ENCODE assay signal across 2 cellular contexts in the genomic region with DNA sequence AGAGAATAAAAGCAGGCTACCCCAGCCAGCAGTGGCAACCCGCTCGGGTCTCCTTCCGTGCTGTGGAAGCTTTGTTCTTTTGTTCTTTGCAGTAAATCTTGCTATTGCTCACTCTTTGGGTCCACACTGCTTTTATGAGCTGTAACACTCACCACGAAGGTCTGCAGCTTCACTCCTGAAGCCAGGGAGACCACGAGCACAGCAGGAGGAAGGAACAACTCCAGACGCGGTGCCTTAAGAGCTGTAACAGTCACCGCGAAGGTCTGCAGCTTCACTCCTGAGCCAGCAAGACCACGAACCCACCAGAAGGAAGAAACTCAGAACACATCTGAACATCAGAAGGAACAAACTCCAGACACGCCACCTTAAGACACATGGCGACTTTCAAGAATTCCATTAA.
TF ChIP-seq lines count a peak whose summit lies in the region.

No MANE protein-coding gene starts in this region.

TF ChIP-seq in K562, 482 proteins besides CTCF, POLR2A, EP300 and RAD21:
- 0 out of 2 replicates have a peak, but pooled peaks have one; percentile 24 for TF ChIP-seq POLR2G (IDR thresholded peaks at IDR 0.05; ENCODE audit: low read depth, low read length)
- TF ChIP-seq, protein P1, sequence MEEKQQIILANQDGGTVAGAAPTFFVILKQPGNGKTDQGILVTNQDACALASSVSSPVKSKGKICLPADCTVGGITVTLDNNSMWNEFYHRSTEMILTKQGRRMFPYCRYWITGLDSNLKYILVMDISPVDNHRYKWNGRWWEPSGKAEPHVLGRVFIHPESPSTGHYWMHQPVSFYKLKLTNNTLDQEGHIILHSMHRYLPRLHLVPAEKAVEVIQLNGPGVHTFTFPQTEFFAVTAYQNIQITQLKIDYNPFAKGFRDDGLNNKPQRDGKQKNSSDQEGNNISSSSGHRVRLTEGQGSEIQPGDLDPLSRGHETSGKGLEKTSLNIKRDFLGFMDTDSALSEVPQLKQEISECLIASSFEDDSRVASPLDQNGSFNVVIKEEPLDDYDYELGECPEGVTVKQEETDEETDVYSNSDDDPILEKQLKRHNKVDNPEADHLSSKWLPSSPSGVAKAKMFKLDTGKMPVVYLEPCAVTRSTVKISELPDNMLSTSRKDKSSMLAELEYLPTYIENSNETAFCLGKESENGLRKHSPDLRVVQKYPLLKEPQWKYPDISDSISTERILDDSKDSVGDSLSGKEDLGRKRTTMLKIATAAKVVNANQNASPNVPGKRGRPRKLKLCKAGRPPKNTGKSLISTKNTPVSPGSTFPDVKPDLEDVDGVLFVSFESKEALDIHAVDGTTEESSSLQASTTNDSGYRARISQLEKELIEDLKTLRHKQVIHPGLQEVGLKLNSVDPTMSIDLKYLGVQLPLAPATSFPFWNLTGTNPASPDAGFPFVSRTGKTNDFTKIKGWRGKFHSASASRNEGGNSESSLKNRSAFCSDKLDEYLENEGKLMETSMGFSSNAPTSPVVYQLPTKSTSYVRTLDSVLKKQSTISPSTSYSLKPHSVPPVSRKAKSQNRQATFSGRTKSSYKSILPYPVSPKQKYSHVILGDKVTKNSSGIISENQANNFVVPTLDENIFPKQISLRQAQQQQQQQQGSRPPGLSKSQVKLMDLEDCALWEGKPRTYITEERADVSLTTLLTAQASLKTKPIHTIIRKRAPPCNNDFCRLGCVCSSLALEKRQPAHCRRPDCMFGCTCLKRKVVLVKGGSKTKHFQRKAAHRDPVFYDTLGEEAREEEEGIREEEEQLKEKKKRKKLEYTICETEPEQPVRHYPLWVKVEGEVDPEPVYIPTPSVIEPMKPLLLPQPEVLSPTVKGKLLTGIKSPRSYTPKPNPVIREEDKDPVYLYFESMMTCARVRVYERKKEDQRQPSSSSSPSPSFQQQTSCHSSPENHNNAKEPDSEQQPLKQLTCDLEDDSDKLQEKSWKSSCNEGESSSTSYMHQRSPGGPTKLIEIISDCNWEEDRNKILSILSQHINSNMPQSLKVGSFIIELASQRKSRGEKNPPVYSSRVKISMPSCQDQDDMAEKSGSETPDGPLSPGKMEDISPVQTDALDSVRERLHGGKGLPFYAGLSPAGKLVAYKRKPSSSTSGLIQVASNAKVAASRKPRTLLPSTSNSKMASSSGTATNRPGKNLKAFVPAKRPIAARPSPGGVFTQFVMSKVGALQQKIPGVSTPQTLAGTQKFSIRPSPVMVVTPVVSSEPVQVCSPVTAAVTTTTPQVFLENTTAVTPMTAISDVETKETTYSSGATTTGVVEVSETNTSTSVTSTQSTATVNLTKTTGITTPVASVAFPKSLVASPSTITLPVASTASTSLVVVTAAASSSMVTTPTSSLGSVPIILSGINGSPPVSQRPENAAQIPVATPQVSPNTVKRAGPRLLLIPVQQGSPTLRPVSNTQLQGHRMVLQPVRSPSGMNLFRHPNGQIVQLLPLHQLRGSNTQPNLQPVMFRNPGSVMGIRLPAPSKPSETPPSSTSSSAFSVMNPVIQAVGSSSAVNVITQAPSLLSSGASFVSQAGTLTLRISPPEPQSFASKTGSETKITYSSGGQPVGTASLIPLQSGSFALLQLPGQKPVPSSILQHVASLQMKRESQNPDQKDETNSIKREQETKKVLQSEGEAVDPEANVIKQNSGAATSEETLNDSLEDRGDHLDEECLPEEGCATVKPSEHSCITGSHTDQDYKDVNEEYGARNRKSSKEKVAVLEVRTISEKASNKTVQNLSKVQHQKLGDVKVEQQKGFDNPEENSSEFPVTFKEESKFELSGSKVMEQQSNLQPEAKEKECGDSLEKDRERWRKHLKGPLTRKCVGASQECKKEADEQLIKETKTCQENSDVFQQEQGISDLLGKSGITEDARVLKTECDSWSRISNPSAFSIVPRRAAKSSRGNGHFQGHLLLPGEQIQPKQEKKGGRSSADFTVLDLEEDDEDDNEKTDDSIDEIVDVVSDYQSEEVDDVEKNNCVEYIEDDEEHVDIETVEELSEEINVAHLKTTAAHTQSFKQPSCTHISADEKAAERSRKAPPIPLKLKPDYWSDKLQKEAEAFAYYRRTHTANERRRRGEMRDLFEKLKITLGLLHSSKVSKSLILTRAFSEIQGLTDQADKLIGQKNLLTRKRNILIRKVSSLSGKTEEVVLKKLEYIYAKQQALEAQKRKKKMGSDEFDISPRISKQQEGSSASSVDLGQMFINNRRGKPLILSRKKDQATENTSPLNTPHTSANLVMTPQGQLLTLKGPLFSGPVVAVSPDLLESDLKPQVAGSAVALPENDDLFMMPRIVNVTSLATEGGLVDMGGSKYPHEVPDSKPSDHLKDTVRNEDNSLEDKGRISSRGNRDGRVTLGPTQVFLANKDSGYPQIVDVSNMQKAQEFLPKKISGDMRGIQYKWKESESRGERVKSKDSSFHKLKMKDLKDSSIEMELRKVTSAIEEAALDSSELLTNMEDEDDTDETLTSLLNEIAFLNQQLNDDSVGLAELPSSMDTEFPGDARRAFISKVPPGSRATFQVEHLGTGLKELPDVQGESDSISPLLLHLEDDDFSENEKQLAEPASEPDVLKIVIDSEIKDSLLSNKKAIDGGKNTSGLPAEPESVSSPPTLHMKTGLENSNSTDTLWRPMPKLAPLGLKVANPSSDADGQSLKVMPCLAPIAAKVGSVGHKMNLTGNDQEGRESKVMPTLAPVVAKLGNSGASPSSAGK (IDR thresholded peaks at IDR 0.05): peak; percentile 32; the same call in 1 of the 2 replicates
- TF ChIP-seq POLR2H (tag; IDR thresholded peaks at IDR 0.05; ENCODE audit: low read depth): 0 out of 2 replicates have a peak, but pooled peaks have one; percentile 20
TF ChIP-seq in K562: peak in this region for 3; not testable (repeated sequence) for 479.

TF ChIP-seq in HepG2, 621 proteins besides CTCF, POLR2A, EP300 and RAD21:
- 0 out of 2 replicates have a peak, but pooled peaks have one; percentile 24 for TF ChIP-seq MED13 (CRISPR knock-in tag; IDR thresholded peaks at IDR 0.05)
